ENCODE assay signal across 1 cellular context in the genomic region with DNA sequence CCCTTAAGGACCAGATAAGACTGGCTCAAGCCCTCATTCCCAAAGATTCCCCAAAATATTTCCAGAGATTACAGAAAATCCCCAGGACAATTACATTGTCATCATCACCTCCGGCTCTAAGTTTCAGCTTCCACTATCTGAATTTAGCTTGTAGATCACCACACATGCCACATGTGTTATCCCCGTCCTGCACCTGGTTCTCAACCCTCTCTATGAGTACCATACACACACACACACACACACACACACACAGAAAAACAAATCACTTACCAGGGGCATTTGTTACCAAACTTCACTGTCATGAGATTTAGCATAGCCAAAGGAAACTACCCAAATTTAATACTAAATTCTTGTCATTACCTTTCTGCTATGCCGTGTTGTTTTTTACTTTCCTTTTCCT.
TF ChIP-seq lines count a peak whose summit lies in the region.

No MANE protein-coding gene starts in this region.

TF ChIP-seq in K562, 482 proteins besides CTCF, POLR2A, EP300 and RAD21 (continued from another document and continues in another):
- TF ChIP-seq, protein P1, sequence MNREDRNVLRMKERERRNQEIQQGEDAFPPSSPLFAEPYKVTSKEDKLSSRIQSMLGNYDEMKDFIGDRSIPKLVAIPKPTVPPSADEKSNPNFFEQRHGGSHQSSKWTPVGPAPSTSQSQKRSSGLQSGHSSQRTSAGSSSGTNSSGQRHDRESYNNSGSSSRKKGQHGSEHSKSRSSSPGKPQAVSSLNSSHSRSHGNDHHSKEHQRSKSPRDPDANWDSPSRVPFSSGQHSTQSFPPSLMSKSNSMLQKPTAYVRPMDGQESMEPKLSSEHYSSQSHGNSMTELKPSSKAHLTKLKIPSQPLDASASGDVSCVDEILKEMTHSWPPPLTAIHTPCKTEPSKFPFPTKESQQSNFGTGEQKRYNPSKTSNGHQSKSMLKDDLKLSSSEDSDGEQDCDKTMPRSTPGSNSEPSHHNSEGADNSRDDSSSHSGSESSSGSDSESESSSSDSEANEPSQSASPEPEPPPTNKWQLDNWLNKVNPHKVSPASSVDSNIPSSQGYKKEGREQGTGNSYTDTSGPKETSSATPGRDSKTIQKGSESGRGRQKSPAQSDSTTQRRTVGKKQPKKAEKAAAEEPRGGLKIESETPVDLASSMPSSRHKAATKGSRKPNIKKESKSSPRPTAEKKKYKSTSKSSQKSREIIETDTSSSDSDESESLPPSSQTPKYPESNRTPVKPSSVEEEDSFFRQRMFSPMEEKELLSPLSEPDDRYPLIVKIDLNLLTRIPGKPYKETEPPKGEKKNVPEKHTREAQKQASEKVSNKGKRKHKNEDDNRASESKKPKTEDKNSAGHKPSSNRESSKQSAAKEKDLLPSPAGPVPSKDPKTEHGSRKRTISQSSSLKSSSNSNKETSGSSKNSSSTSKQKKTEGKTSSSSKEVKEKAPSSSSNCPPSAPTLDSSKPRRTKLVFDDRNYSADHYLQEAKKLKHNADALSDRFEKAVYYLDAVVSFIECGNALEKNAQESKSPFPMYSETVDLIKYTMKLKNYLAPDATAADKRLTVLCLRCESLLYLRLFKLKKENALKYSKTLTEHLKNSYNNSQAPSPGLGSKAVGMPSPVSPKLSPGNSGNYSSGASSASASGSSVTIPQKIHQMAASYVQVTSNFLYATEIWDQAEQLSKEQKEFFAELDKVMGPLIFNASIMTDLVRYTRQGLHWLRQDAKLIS (CRISPR knock-in tag; IDR thresholded peaks at IDR 0.05) = no peak
- no peak for TF ChIP-seq ZNF699 (CRISPR knock-in tag; IDR thresholded peaks at IDR 0.05; ENCODE audit: insufficient replicate concordance)
- TF ChIP-seq, protein P2, sequence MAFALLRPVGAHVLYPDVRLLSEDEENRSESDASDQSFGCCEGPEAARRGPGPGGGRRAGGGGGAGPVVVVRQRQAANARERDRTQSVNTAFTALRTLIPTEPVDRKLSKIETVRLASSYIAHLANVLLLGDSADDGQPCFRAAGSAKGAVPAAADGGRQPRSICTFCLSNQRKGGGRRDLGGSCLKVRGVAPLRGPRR (CRISPR knock-in tag; IDR thresholded peaks at IDR 0.05) = no peak
- TF ChIP-seq NFE2 (IDR thresholded peaks at IDR 0.05; ENCODE audit: low read depth) = no peak
- TF ChIP-seq MEF2D (tag; conservative IDR thresholded peaks at IDR 0.05; ENCODE audit: low read depth) = no peak
- TF ChIP-seq NCOA1 (IDR thresholded peaks at IDR 0.05; ENCODE audit: low read depth) = no peak
- no peak for TF ChIP-seq TCF7L2 (IDR thresholded peaks at IDR 0.05; ENCODE audit: low read depth, low read length)
- TF ChIP-seq MAFF (IDR thresholded peaks at IDR 0.05; ENCODE audit: low read length) = no peak
- TF ChIP-seq GABPB1 (CRISPR knock-in tag; IDR thresholded peaks at IDR 0.05) = no peak
- TF ChIP-seq ILF3 (IDR thresholded peaks at IDR 0.05; ENCODE audit: borderline replicate concordance) = no peak
- TF ChIP-seq CBX3 (IDR thresholded peaks at IDR 0.05; ENCODE audit: borderline replicate concordance in 1 of 2, low read length in 2 of 2) = no peak
- TF ChIP-seq GATAD2A (IDR thresholded peaks at IDR 0.05) = no peak
- TF ChIP-seq, protein P3, sequence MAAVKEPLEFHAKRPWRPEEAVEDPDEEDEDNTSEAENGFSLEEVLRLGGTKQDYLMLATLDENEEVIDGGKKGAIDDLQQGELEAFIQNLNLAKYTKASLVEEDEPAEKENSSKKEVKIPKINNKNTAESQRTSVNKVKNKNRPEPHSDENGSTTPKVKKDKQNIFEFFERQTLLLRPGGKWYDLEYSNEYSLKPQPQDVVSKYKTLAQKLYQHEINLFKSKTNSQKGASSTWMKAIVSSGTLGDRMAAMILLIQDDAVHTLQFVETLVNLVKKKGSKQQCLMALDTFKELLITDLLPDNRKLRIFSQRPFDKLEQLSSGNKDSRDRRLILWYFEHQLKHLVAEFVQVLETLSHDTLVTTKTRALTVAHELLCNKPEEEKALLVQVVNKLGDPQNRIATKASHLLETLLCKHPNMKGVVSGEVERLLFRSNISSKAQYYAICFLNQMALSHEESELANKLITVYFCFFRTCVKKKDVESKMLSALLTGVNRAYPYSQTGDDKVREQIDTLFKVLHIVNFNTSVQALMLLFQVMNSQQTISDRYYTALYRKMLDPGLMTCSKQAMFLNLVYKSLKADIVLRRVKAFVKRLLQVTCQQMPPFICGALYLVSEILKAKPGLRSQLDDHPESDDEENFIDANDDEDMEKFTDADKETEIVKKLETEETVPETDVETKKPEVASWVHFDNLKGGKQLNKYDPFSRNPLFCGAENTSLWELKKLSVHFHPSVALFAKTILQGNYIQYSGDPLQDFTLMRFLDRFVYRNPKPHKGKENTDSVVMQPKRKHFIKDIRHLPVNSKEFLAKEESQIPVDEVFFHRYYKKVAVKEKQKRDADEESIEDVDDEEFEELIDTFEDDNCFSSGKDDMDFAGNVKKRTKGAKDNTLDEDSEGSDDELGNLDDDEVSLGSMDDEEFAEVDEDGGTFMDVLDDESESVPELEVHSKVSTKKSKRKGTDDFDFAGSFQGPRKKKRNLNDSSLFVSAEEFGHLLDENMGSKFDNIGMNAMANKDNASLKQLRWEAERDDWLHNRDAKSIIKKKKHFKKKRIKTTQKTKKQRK (IDR thresholded peaks at IDR 0.05; ENCODE audit: borderline replicate concordance, low read depth, low read length) = no peak
- TF ChIP-seq ZNF57 (CRISPR knock-in tag; IDR thresholded peaks at IDR 0.05) = no peak
- no peak for TF ChIP-seq CTBP1 (IDR thresholded peaks at IDR 0.05; ENCODE audit: borderline replicate concordance)
- no peak for TF ChIP-seq KLF10 (CRISPR knock-in tag; IDR thresholded peaks at IDR 0.05)
- TF ChIP-seq, protein P4, sequence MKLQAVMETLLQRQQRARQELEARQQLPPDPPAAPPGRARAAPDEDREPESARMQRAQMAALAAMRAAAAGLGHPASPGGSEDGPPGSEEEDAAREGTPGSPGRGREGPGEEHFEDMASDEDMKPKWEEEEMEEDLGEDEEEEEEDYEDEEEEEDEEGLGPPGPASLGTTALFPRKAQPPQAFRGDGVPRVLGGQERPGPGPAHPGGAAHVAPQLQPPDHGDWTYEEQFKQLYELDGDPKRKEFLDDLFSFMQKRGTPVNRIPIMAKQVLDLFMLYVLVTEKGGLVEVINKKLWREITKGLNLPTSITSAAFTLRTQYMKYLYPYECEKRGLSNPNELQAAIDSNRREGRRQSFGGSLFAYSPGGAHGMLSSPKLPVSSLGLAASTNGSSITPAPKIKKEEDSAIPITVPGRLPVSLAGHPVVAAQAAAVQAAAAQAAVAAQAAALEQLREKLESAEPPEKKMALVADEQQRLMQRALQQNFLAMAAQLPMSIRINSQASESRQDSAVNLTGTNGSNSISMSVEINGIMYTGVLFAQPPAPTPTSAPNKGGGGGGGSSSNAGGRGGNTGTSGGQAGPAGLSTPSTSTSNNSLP (IDR thresholded peaks at IDR 0.05; ENCODE audit: borderline replicate concordance, low read depth, low read length) = no peak
- TF ChIP-seq CSDE1 (IDR thresholded peaks at IDR 0.05) = no peak
- TF ChIP-seq HDAC1 (IDR thresholded peaks at IDR 0.05) = peak in 1 of 2 experiments; percentile 59; a peak in 1 of 4 replicates
- TF ChIP-seq SMAD2 (IDR thresholded peaks at IDR 0.05; ENCODE audit: low read depth, low read length) = no peak
- TF ChIP-seq, protein P5, sequence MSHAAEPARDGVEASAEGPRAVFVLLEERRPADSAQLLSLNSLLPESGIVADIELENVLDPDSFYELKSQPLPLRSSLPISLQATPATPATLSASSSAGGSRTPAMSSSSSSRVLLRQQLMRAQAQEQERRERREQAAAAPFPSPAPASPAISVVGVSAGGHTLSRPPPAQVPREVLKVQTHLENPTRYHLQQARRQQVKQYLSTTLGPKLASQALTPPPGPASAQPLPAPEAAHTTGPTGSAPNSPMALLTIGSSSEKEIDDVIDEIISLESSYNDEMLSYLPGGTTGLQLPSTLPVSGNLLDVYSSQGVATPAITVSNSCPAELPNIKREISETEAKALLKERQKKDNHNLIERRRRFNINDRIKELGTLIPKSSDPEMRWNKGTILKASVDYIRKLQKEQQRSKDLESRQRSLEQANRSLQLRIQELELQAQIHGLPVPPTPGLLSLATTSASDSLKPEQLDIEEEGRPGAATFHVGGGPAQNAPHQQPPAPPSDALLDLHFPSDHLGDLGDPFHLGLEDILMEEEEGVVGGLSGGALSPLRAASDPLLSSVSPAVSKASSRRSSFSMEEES (CRISPR knock-in tag; IDR thresholded peaks at IDR 0.05) = no peak
- TF ChIP-seq NEUROD1 (IDR thresholded peaks at IDR 0.05; ENCODE audit: borderline replicate concordance, low read depth, low read length, partially characterized antibody) = no peak
- TF ChIP-seq YY1 (IDR thresholded peaks at IDR 0.05; ENCODE audit: borderline replicate concordance in 1 of 3, control insufficient read depth in 1 of 3, extremely low read depth in 1 of 3, insufficient read depth in 3 of 3, insufficient read length in 1 of 3, insufficient replicate concordance in 2 of 3, low read depth in 1 of 3, low read length in 2 of 3) = no peak
- TF ChIP-seq NBN (IDR thresholded peaks at IDR 0.05; ENCODE audit: low read depth) = peak; percentile 44; the same call in 1 of the 2 replicates
- TF ChIP-seq, protein P6, sequence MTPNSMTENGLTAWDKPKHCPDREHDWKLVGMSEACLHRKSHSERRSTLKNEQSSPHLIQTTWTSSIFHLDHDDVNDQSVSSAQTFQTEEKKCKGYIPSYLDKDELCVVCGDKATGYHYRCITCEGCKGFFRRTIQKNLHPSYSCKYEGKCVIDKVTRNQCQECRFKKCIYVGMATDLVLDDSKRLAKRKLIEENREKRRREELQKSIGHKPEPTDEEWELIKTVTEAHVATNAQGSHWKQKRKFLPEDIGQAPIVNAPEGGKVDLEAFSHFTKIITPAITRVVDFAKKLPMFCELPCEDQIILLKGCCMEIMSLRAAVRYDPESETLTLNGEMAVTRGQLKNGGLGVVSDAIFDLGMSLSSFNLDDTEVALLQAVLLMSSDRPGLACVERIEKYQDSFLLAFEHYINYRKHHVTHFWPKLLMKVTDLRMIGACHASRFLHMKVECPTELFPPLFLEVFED (CRISPR knock-in tag; conservative IDR thresholded peaks at IDR 0.05) = 0 out of 2 replicates have a peak, but pooled peaks have one; percentile 42
- TF ChIP-seq, protein P7, sequence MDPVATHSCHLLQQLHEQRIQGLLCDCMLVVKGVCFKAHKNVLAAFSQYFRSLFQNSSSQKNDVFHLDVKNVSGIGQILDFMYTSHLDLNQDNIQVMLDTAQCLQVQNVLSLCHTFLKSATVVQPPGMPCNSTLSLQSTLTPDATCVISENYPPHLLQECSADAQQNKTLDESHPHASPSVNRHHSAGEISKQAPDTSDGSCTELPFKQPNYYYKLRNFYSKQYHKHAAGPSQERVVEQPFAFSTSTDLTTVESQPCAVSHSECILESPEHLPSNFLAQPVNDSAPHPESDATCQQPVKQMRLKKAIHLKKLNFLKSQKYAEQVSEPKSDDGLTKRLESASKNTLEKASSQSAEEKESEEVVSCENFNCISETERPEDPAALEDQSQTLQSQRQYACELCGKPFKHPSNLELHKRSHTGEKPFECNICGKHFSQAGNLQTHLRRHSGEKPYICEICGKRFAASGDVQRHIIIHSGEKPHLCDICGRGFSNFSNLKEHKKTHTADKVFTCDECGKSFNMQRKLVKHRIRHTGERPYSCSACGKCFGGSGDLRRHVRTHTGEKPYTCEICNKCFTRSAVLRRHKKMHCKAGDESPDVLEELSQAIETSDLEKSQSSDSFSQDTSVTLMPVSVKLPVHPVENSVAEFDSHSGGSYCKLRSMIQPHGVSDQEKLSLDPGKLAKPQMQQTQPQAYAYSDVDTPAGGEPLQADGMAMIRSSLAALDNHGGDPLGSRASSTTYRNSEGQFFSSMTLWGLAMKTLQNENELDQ (CRISPR knock-in tag; IDR thresholded peaks at IDR 0.05; ENCODE audit: borderline replicate concordance) = no peak
- no peak for TF ChIP-seq KLF13 (tag; IDR thresholded peaks at IDR 0.05; ENCODE audit: borderline replicate concordance, low read depth)
- no peak for TF ChIP-seq ZNF551 (CRISPR knock-in tag; IDR thresholded peaks at IDR 0.05)
- no peak for TF ChIP-seq PML (IDR thresholded peaks at IDR 0.05; ENCODE audit: low read length)
- no peak for TF ChIP-seq TFAM (CRISPR knock-in tag; conservative IDR thresholded peaks at IDR 0.05)
- TF ChIP-seq HDAC8 (tag; IDR thresholded peaks at IDR 0.05) = no peak
- no peak for TF ChIP-seq HOXB6 (CRISPR knock-in tag; IDR thresholded peaks at IDR 0.05; ENCODE audit: borderline replicate concordance)
- TF ChIP-seq FOXA1 (IDR thresholded peaks at IDR 0.05; ENCODE audit: borderline replicate concordance) = no peak
- no peak for TF ChIP-seq MEF2A (IDR thresholded peaks at IDR 0.05; ENCODE audit: control insufficient read depth, low read depth, low read length)
- TF ChIP-seq ASH1L (IDR thresholded peaks at IDR 0.05; ENCODE audit: borderline replicate concordance, low read depth, partially characterized antibody) = no peak
- TF ChIP-seq FOXJ3 (CRISPR knock-in tag; IDR thresholded peaks at IDR 0.05) = no peak
- no peak for TF ChIP-seq ZNF239 (CRISPR knock-in tag; IDR thresholded peaks at IDR 0.05)
- peak; percentile 81 for TF ChIP-seq MTA2 (IDR thresholded peaks at IDR 0.05; ENCODE audit: low read depth)
- TF ChIP-seq WHSC1 (IDR thresholded peaks at IDR 0.05; ENCODE audit: low read length) = no peak
- peak; percentile 60; the same call in 1 of the 2 replicates for TF ChIP-seq DPF2 (IDR thresholded peaks at IDR 0.05)
- TF ChIP-seq, protein P8, sequence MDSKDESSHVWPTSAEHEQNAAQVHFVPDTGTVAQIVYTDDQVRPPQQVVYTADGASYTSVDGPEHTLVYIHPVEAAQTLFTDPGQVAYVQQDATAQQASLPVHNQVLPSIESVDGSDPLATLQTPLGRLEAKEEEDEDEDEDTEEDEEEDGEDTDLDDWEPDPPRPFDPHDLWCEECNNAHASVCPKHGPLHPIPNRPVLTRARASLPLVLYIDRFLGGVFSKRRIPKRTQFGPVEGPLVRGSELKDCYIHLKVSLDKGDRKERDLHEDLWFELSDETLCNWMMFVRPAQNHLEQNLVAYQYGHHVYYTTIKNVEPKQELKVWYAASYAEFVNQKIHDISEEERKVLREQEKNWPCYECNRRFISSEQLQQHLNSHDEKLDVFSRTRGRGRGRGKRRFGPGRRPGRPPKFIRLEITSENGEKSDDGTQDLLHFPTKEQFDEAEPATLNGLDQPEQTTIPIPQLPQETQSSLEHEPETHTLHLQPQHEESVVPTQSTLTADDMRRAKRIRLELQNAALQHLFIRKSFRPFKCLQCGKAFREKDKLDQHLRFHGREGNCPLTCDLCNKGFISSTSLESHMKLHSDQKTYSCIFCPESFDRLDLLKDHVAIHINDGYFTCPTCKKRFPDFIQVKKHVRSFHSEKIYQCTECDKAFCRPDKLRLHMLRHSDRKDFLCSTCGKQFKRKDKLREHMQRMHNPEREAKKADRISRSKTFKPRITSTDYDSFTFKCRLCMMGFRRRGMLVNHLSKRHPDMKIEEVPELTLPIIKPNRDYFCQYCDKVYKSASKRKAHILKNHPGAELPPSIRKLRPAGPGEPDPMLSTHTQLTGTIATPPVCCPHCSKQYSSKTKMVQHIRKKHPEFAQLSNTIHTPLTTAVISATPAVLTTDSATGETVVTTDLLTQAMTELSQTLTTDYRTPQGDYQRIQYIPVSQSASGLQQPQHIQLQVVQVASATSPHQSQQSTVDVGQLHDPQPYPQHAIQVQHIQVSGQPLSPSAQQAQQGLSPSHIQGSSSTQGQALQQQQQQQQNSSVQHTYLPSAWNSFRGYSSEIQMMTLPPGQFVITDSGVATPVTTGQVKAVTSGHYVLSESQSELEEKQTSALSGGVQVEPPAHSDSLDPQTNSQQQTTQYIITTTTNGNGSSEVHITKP (IDR thresholded peaks at IDR 0.05; ENCODE audit: partially characterized antibody) = no peak
